11 cellular contexts compared by ENCODE assay signal in the genomic region with DNA sequence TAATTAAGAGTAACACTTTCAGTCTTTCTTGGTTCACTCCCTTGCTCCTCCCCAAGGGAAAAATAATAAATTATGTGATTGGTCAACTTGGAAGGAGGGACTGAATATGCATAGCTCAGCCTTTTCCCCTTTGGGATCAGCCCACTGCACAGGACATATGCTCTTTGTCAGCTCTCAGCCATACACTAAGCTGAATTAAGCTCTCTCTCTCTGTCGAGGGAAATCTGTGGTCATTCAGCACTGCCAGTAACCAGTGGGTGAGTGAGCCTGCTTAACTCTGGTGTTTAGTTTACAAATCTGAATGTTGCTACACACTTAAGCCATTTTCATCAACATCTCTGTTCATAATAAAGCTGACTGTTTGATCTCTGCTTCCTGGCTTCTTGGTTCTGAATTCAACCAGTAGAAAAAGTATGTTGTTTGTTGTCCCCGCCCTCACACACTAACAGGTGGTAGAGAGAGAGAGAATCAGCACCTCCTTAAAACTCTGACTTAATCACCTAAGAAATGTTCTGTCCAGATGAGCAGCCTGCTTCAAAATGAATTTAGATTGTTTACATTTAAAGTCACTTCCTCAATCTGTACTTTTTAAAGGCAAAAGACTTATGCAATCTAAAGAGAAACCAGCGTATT.
DNase-seq lines count a peak whose midpoint lies in the region; ATAC-seq, FAIRE-seq and TF ChIP-seq lines count a peak whose summit lies in the region.
"Had no signal": no experiment of that assay in that cellular context is flagged by ENCODE, and none has a peak within 500 bp of the region (broad histone marks: within the 10 kb centered on the region; RNA-seq: fewer than 3 reads in every experiment).

No MANE protein-coding gene starts in this region.

- BruUV-seq in K562 (replicated peaks; lab: Mats Ljungman, UMichigan): no TSS peak

- no peak for TF ChIP-seq POLR2A in K562 (conservative IDR thresholded peaks at IDR 0.05)

- no peak overlapping the region for H3K9ac ChIP-seq in K562 (ENCODE audit: insufficient read depth in 1 of 2, low read depth in 2 of 2, low read length in 2 of 2)
- no peak overlapping the region for H3K9ac ChIP-seq in mesendoderm (ENCODE audit: low read length)

- POLR2A ChIA-PET in K562 (lab: Yijun Ruan, JAX): interaction anchor here (1.9 kb wide), 1 partner anchor 13 kb away, joined by 12 read pairs; no protein-coding TSS in a partner anchor

- no peak overlapping the region for H4K8ac ChIP-seq in mesendoderm (ENCODE audit: low read depth, low read length)

- H3K36me3 Mint-ChIP-seq in CD14-positive monocyte: peaks cover 26 to 32% of the 10 kb centered on the region in 2 donors

- H3K4me2 ChIP-seq in K562 (ENCODE audit: insufficient read depth, low read length): no peak overlapping the region
- no peak overlapping the region for H3K4me2 ChIP-seq in mesendoderm (ENCODE audit: low read length)

- 84% methylated on average over 3 of the region's 3 CpGs for WGBS in K562 (ENCODE audit: insufficient coverage, low coverage, missing lambda C conversion rate)
- WGBS in mesendoderm (ENCODE audit: extremely low coverage, insufficient coverage, low lambda C conversion rate): no CpG with 5 or more reads among the region's 3 CpGs

- H2BK5ac ChIP-seq in mesendoderm (ENCODE audit: low read length): no peak overlapping the region

- H4K5ac ChIP-seq in mesendoderm (ENCODE audit: low read length): no peak overlapping the region

- intact Hi-C loops in CD14-positive monocyte (cut with micrococcal nuclease): no loop called here
- intact Hi-C loops in K562 (cut with micrococcal nuclease): no loop called here

- no peak overlapping the region for H2AK5ac ChIP-seq in mesendoderm (ENCODE audit: low read length)

- H3K36me3 ChIP-seq in K562 (ENCODE audit: control insufficient read depth, insufficient read depth, low read length) (peaks cover 96% of the 10 kb centered on the region), mesendoderm (ENCODE audit: control insufficient read depth, insufficient read depth, low read length) (peaks cover 6% of the 10 kb centered on the region), brain microvascular endothelial cell (replicated peaks) (peaks cover 11% of the 10 kb centered on the region)

- H3K4me1 ChIP-seq in K562 (replicated peaks in 1 of 2; ENCODE audit: control insufficient read depth in 2 of 2, insufficient read depth in 2 of 2, low read length in 2 of 2): peaks cover 0 to 5% of the 10 kb centered on the region in 2 experiments; a peak in 1 of 5 replicates
- no peaks in the 10 kb centered on the region for H3K4me1 ChIP-seq in mesendoderm (ENCODE audit: control insufficient read depth, low read depth, low read length)
- peaks cover 7% of the 10 kb centered on the region for H3K4me1 ChIP-seq in foreskin keratinocyte
- H3K4me1 ChIP-seq: SJSA1 had no signal

- H2AFZ ChIP-seq in K562 (ENCODE audit: low read depth, low read length): no peak overlapping the region

- H2BK15ac ChIP-seq in mesendoderm (replicated peaks; ENCODE audit: low read depth): no peak overlapping the region

- H3K4me3 Mint-ChIP-seq in CD14-positive monocyte: peak overlapping the region; percentile 1 to 77

- DNase-seq in CD14-positive monocyte (ENCODE audit: low spot score) (no peak), LHCN-M2 (ENCODE audit: low read depth) (peak; percentile 42), K562 (ENCODE audit: extremely low read depth in 1 of 4, low spot score in 3 of 4) (peak; percentile 24 to 49 (median 44)), mesendoderm (peak; percentile 18), foreskin keratinocyte (no peak), brain microvascular endothelial cell (no peak), DMS79 treated with DMSO at 0.1 percent for 48 hours (lab: John Stamatoyannopoulos, UW) (no peak)
- DNase-seq: DND-41, kidney had no signal

- H3K4me1 Mint-ChIP-seq in CD14-positive monocyte: peaks cover 17% of the 10 kb centered on the region

- no peaks in the 10 kb centered on the region for H3K9me1 ChIP-seq in K562 (ENCODE audit: control insufficient read depth, insufficient read depth, low read length)

- H4K20me1 ChIP-seq in K562 (replicated peaks; ENCODE audit: control insufficient read depth, insufficient read depth, low read length): no peaks in the 10 kb centered on the region

- H3K27ac Mint-ChIP-seq in CD14-positive monocyte: peak overlapping the region; percentile 79 to 95 (median 90)

- no peaks in the 10 kb centered on the region for H3K27me3 Mint-ChIP-seq in CD14-positive monocyte (ENCODE audit: low read depth in 3 of 3)

- H3K4ac ChIP-seq in mesendoderm (ENCODE audit: low read depth, low read length): no peak overlapping the region

- H3K79me2 ChIP-seq in K562 (ENCODE audit: control insufficient read depth, insufficient read depth, low read length): no peaks in the 10 kb centered on the region
- H3K79me2 ChIP-seq in mesendoderm (ENCODE audit: control insufficient read depth, insufficient read depth, low read length): no peaks in the 10 kb centered on the region

- in situ Hi-C loops in K562 (cut with MboI): no loop called here
- in situ Hi-C loops in brain microvascular endothelial cell (cut with HindIII; ENCODE audit: low pct_ligation_motif_present, low sequenced_read_pairs): no loop called here

- H3K79me1 ChIP-seq in mesendoderm (ENCODE audit: low read length): no peaks in the 10 kb centered on the region

- H3K9me3 Mint-ChIP-seq in CD14-positive monocyte: peaks cover 0 to 2% (median 0%) of the 10 kb centered on the region in 7 donors

- H3K27ac ChIP-seq in K562 (ENCODE audit: extremely low read depth, low read depth, low read length): no peak overlapping the region
- H3K27ac ChIP-seq in mesendoderm (ENCODE audit: low read depth, low read length): no peak overlapping the region
- H3K27ac ChIP-seq in foreskin keratinocyte: no peak overlapping the region
- H3K27ac ChIP-seq in brain microvascular endothelial cell: no peak overlapping the region
- H3K27ac ChIP-seq: SJSA1 had no signal

- no peaks in the 10 kb centered on the region for H3K27me3 ChIP-seq in K562 (ENCODE audit: control insufficient read depth in 2 of 2, insufficient read depth in 2 of 2, low read length in 2 of 2)
- H3K27me3 ChIP-seq in mesendoderm (ENCODE audit: insufficient read depth, low read length, poor library complexity): no peaks in the 10 kb centered on the region
- no peaks in the 10 kb centered on the region for H3K27me3 ChIP-seq in foreskin keratinocyte
- no peaks in the 10 kb centered on the region for H3K27me3 ChIP-seq in brain microvascular endothelial cell (replicated peaks)
- H3K27me3 ChIP-seq: SJSA1 had no signal

- H3K4me3 ChIP-seq in K562 (no peak overlapping the region), mesendoderm (ENCODE audit: low read length) (no peak overlapping the region), brain microvascular endothelial cell (ENCODE audit: low read depth, low read length) (no peak overlapping the region)
- H3K4me3 ChIP-seq: SJSA1 had no signal

- H3K56ac ChIP-seq in mesendoderm (ENCODE audit: low read length): no peak overlapping the region

- H3K9me3 ChIP-seq in K562 (replicated peaks; ENCODE audit: control insufficient read depth, insufficient read depth, low read depth, low read length): no peaks in the 10 kb centered on the region
- H3K9me3 ChIP-seq: SJSA1 had no signal

- no peak for FAIRE-seq in K562 (lab: Jason Lieb, UNC)
- FAIRE-seq: kidney had no signal

- no peak overlapping the region for H2BK120ac ChIP-seq in mesendoderm (ENCODE audit: low read depth, low read length)

- TF ChIP-seq CTCF in CD14-positive monocyte (IDR thresholded peaks at IDR 0.05) (no peak), K562 (IDR thresholded peaks at IDR 0.05 in 2 of 3, conservative IDR thresholded peaks at IDR 0.05 in 1 of 3; ENCODE audit: insufficient read depth in 2 of 3, low read depth in 1 of 3, low read length in 3 of 3) (no peak), foreskin keratinocyte (conservative IDR thresholded peaks at IDR 0.05) (no peak), brain microvascular endothelial cell (IDR thresholded peaks at IDR 0.05; ENCODE audit: low read depth, low read length, missing control alignments) (no peak)

- TF ChIP-seq EP300 in K562 (IDR thresholded peaks at IDR 0.05; ENCODE audit: low read length): no peak

- ATAC-seq in K562: peak; percentile 78
- no peak for ATAC-seq in foreskin keratinocyte
- no peak for ATAC-seq in GM19395 (IDR thresholded peaks at IDR 0.05; ENCODE audit: unreplicated experiment)

- H3K23ac ChIP-seq in mesendoderm (ENCODE audit: low read length): no peak overlapping the region

- H3K18ac ChIP-seq in mesendoderm (ENCODE audit: low read length): no peak overlapping the region

- no peak for TF ChIP-seq RAD21 in K562 (CRISPR knock-in tag; conservative IDR thresholded peaks at IDR 0.05 in 1 of 2, IDR thresholded peaks at IDR 0.05 in 1 of 2)

- CTCF ChIA-PET in K562 (lab: Yijun Ruan, JAX; ENCODE audit: low intra/inter-chr PET ratio): no interaction called here

TF ChIP-seq in K562, 482 proteins besides CTCF, POLR2A, EP300 and RAD21:
- TF ChIP-seq, protein P1, sequence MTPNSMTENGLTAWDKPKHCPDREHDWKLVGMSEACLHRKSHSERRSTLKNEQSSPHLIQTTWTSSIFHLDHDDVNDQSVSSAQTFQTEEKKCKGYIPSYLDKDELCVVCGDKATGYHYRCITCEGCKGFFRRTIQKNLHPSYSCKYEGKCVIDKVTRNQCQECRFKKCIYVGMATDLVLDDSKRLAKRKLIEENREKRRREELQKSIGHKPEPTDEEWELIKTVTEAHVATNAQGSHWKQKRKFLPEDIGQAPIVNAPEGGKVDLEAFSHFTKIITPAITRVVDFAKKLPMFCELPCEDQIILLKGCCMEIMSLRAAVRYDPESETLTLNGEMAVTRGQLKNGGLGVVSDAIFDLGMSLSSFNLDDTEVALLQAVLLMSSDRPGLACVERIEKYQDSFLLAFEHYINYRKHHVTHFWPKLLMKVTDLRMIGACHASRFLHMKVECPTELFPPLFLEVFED (CRISPR knock-in tag; conservative IDR thresholded peaks at IDR 0.05): no peak
- TF ChIP-seq C11orf30 (IDR thresholded peaks at IDR 0.05; ENCODE audit: low read depth): peak; percentile 52; the same call in 1 of the 2 replicates
- peak; percentile 79 for TF ChIP-seq ZNF316 (IDR thresholded peaks at IDR 0.05)
- peak; percentile 23; the same call in 1 of the 2 replicates for TF ChIP-seq MAFK (IDR thresholded peaks at IDR 0.05; ENCODE audit: low read length)
- TF ChIP-seq MAFF (IDR thresholded peaks at IDR 0.05; ENCODE audit: low read length): 0 out of 2 replicates have a peak, but pooled peaks have one; percentile 27
- no peak for TF ChIP-seq ZFP30 (CRISPR knock-in tag; IDR thresholded peaks at IDR 0.05; ENCODE audit: borderline replicate concordance)
- peak; percentile 40; the same call in 1 of the 2 replicates for TF ChIP-seq MAFG (tag; conservative IDR thresholded peaks at IDR 0.05)
TF ChIP-seq in K562: peak in this region for 5.

Comparison
In these comparisons a context has a peak if more than half of its experiments do, and no peak if none do; other contexts are left out.
1. DNase-seq: peak in LHCN-M2 (single experiment), K562 (4 of 4) and mesendoderm (single experiment); none in CD14-positive monocyte (single experiment), foreskin keratinocyte (0 of 2), brain microvascular endothelial cell (single experiment) and DMS79 treated with DMSO at 0.1 percent for 48 hours (single experiment).